In genomic region chr17:50447870-50448573, GRCh38 we compare ENCODE assay signal across 24 cellular contexts. TPM values are rescaled to one million over a fixed set of nuclear protein-coding genes. Genes with fewer than 3 reads are reported as not detected.
A peak's percentile ranks its signal among the peaks of the same experiment; 100 is the strongest.
DNase-seq lines count a peak whose midpoint lies in the region; TF ChIP-seq lines count a peak whose summit lies in the region.
"Had no signal": no experiment of that assay in that cellular context is flagged by ENCODE, and none has a peak within 500 bp of the region (broad histone marks: within the 10 kb centered on the region; RNA-seq: fewer than 3 reads in every experiment).

No MANE protein-coding gene starts in this region.

- intact Hi-C loops in transverse colon (cut with DNase I; ENCODE audit: low total_unique reads) = no loop called here
- intact Hi-C loops in uterus (cut with DNase I; ENCODE audit: low total_unique reads) = no loop called here

- H3K4me2 ChIP-seq in hepatocyte = no peak overlapping the region

- no peaks in the 10 kb centered on the region for H3K9me3 ChIP-seq in hepatocyte (ENCODE audit: low read depth)
- no peaks in the 10 kb centered on the region for H3K9me3 ChIP-seq in transverse colon
- no peaks in the 10 kb centered on the region for H3K9me3 ChIP-seq in uterus
- H3K9me3 ChIP-seq: MG63, testis had no signal

- H4K20me1 ChIP-seq in hepatocyte (ENCODE audit: insufficient read depth, poor library complexity, severe bottlenecking) = no peaks in the 10 kb centered on the region

- WGBS in hepatocyte (ENCODE audit: low lambda C conversion rate, missing lambda C conversion rate) = 84% methylated on average over 7 of the region's 7 CpGs
- WGBS in transverse colon (ENCODE audit: low coverage in 1 of 2), 2 donors = 64 to 70% methylated on average over 5 to 7 of the region's 7 CpGs

- TF ChIP-seq POLR2A in transverse colon (IDR thresholded peaks at IDR 0.05) (peak; percentile 27), uterus (IDR thresholded peaks at IDR 0.05) (no peak)

- no peaks in the 10 kb centered on the region for H3K9me2 ChIP-seq in hepatocyte (replicated peaks; ENCODE audit: insufficient read depth)

- H3K79me2 ChIP-seq in hepatocyte = peaks cover 22% of the 10 kb centered on the region

- peak overlapping the region; percentile 10 for H3K27ac ChIP-seq in hepatocyte
- H3K27ac ChIP-seq in transverse colon = peak overlapping the region; percentile 66 to 75 (median 70)
- no peak overlapping the region for H3K27ac ChIP-seq in uterus
- H3K27ac ChIP-seq: testis, VCaP had no signal

- H3K4me3 ChIP-seq in hepatocyte (no peak overlapping the region), transverse colon (no peak overlapping the region), uterus (no peak overlapping the region)
- H3K4me3 ChIP-seq: MG63, testis had no signal

- H2AFZ ChIP-seq in hepatocyte = no peak overlapping the region

- TF ChIP-seq EP300 in transverse colon (IDR thresholded peaks at IDR 0.05; ENCODE audit: low read depth) = no peak

- DNase-seq in NCI-H2196 (lab: John Stamatoyannopoulos, UW; ENCODE audit: unreplicated experiment) (peak; percentile 62), NCI-H2196 treated with DMSO at 0.1 percent for 48 hours (lab: John Stamatoyannopoulos, UW; ENCODE audit: unreplicated experiment) (no peak), NCI-H748 (lab: John Stamatoyannopoulos, UW; ENCODE audit: unreplicated experiment) (peak; percentile 87), hepatocyte (ENCODE audit: low spot score) (peak; percentile 70), transverse colon (peak; percentile 65), NCI-H2107 (lab: John Stamatoyannopoulos, UW) (no peak), uterus (no peak), hepatic stellate cell (ENCODE audit: low spot score) (no peak)
- DNase-seq: activated CD8-positive, alpha-beta T cell treated with anti-CD3 and anti-CD28 coated beads for 36 hours; activated naive CD8-positive, alpha-beta T cell treated with anti-CD3 and anti-CD28 coated beads, Interleukin-2, amount 10 ng/mL, durations not matched to agents 7 days and 5 days; activated T-cell treated with anti-CD3 and anti-CD28 coated beads, Interleukin-2, amount 50 U/mL, for 72 hours; CD4-positive, CD25-positive, alpha-beta regulatory T cell; central memory CD4-positive, alpha-beta T cell; H9; mesenchymal stem cell; MG63; NCI-H526 treated with DMSO at 0.1 percent for 48 hours; retina; stimulated activated CD4-positive, alpha-beta T cell treated with anti-CD3 and anti-CD28 coated beads, Interleukin-2, amount 100 ng/mL, for 24 hours; testis had no signal

- in situ Hi-C loops in transverse colon (cut with MboI; ENCODE audit: low pct_ligation_motif_present in 1 of 4, low pct_unique_long_range_greater_than_20kb in 1 of 4, low sequenced_read_pairs in 3 of 4) = no loop called here

- no peaks in the 10 kb centered on the region for H3K36me3 ChIP-seq in hepatocyte (replicated peaks; ENCODE audit: insufficient read depth, low read depth)
- no peaks in the 10 kb centered on the region for H3K36me3 ChIP-seq in transverse colon
- H3K36me3 ChIP-seq in uterus = no peaks in the 10 kb centered on the region
- H3K36me3 ChIP-seq: MG63 had no signal

- TF ChIP-seq CTCF in hepatocyte (IDR thresholded peaks at IDR 0.05; ENCODE audit: poor library complexity) (no peak), transverse colon (IDR thresholded peaks at IDR 0.05) (no peak), uterus (IDR thresholded peaks at IDR 0.05) (no peak)

- H3K4me1 ChIP-seq in hepatocyte (ENCODE audit: insufficient read depth) = peaks cover 33% of the 10 kb centered on the region
- peaks cover 8 to 64% (median 48%) of the 10 kb centered on the region in 4 donors for H3K4me1 ChIP-seq in transverse colon
- H3K4me1 ChIP-seq in uterus = no peaks in the 10 kb centered on the region

- H3K27me3 ChIP-seq in hepatocyte (no peaks in the 10 kb centered on the region), transverse colon (no peaks in the 10 kb centered on the region), uterus (no peaks in the 10 kb centered on the region)
- H3K27me3 ChIP-seq: MG63, testis had no signal

RNA-seq across cellular contexts. Expression of gene CHAD, which starts 20.7 kb away (rescaled TPM):
- total RNA-seq in hepatocyte (0.20 and 0.40 TPM in 2 replicates), transverse colon (10 to 100 TPM in 3 of 4 donors, 1 to 10 TPM in 1; 9.6 to 59.8 (median 19.7) TPM), uterus (not detected)
- 1.1 and 1.8 TPM in 2 replicates for polyA plus RNA-seq in hepatocyte
- total RNA-seq: A673; activated CD8-positive, alpha-beta T cell treated with anti-CD3 and anti-CD28 coated beads for 36 hours; activated naive CD8-positive, alpha-beta T cell treated with anti-CD3 and anti-CD28 coated beads, Interleukin-2, amount 10 ng/mL, durations not matched to agents 7 days and 5 days; activated T-cell treated with anti-CD3 and anti-CD28 coated beads, Interleukin-2, amount 50 U/mL, for 72 hours; CD4-positive, CD25-positive, alpha-beta regulatory T cell; RPMI7951 had no signal
- polyA plus RNA-seq: CD4-positive, CD25-positive, alpha-beta regulatory T cell; neural cell had no signal

RNA-seq across cellular contexts. Expression of gene ACSF2, which starts 22.0 kb away (rescaled TPM):
- 37.7 and 47.9 TPM in 2 replicates for total RNA-seq in hepatocyte
- polyA plus RNA-seq in hepatocyte = 39.1 and 43.1 TPM in 2 replicates
- total RNA-seq in transverse colon = 100 to 1,000 TPM; 165 to 460 (median 190) TPM
- 10 to 100 TPM; 16.7 to 60.6 (median 45.7) TPM for total RNA-seq in uterus
- polyA plus RNA-seq: neural cell had no signal

RNA-seq across cellular contexts. Expression of gene RSAD1, which starts 30.6 kb away (rescaled TPM):
- total RNA-seq in hepatocyte (28.6 and 29.7 TPM in 2 replicates), transverse colon (10 to 100 TPM; 19.1 to 35.6 (median 28.2) TPM), uterus (10 to 100 TPM; 12.9 to 42.6 (median 30.7) TPM)
- 30.4 and 44.2 TPM in 2 replicates for polyA plus RNA-seq in hepatocyte

RNA-seq across cellular contexts. Expression of gene LRRC59, which starts 50.7 kb away (rescaled TPM):
- total RNA-seq in hepatocyte (97.9 and 121 TPM in 2 replicates), transverse colon (10 to 100 TPM; 45.0 to 96.9 (median 64.4) TPM), uterus (10 to 100 TPM; 24.1 to 62.4 (median 47.1) TPM)
- polyA plus RNA-seq in hepatocyte = 82.3 and 105 TPM in 2 replicates

Comparison
In these comparisons a context has a peak if more than half of its experiments do, and no peak if none do; other contexts are left out.
1. DNase-seq: peak in NCI-H2196 (single experiment), NCI-H748 (single experiment), hepatocyte (single experiment) and transverse colon (single experiment); none in NCI-H2196 treated with DMSO at 0.1 percent for 48 hours (single experiment), NCI-H2107 (single experiment), uterus (0 of 2) and hepatic stellate cell (single experiment).
2. H3K27ac ChIP-seq: peak in hepatocyte (single experiment) and transverse colon (4 of 4); none in uterus (0 of 2).